In the genomic region with DNA sequence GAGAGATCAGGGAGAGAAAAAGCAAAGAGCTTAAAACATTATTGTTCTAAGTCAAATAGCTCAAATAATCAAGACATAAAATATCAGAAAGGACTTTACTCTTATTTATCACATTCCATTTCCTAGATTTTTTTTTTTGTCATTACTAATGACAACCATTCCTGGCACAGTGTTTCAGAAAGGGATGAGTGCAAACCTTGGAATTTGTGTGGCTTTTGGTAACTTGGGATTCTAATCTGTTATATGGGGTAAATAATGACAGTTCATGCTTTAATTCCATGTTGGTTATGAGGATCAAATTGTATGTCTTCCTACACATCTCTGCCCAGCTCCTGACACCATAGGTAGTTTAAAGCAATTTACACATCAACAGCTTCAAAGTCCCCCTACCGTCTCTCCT, we compare ENCODE assay signal across 20 cellular contexts.
DNase-seq lines count a peak whose midpoint lies in the region; ATAC-seq lines count a peak whose summit lies in the region.
"Had no signal": no experiment of that assay in that cellular context is flagged by ENCODE, and none has a peak within 500 bp of the region (broad histone marks: within the 10 kb centered on the region; RNA-seq: fewer than 3 reads in every experiment).

No MANE protein-coding gene starts in this region.

- H3K36me3 Mint-ChIP-seq in activated CD4-positive, alpha-beta T cell treated with anti-CD3 and anti-CD28 coated beads, Interleukin-2, amount 10 ng/mL, durations not matched to agents 7 days and 5 days (ENCODE audit: low read depth), result no peaks in the 10 kb centered on the region
- H3K36me3 Mint-ChIP-seq: CD4-positive, CD25-positive, alpha-beta regulatory T cell had no signal

- DNase-seq in GM03348 (ENCODE audit: low spot score) (peak; percentile 52), M059J (ENCODE audit: low read depth) (peak; percentile 24), fibroblast of peridontal ligament (ENCODE audit: extremely low read depth) (peak; percentile 40), UCSD-AML1 (lab: John Stamatoyannopoulos, UW; ENCODE audit: unreplicated experiment) (no peak), putamen (ENCODE audit: low spot score) (no peak)
- no peak for DNase-seq in activated CD4-positive, alpha-beta T cell treated with anti-CD3 and anti-CD28 coated beads, Interleukin-2, amount 10 ng/mL, durations not matched to agents 7 days and 5 days
- DNase-seq: ACHN; BE2C; CD4-positive, CD25-positive, alpha-beta regulatory T cell; COR-L47; DMS 273 treated with DMSO at 0.1 percent for 48 hours; DND-41; GF-D8; MM.1S; NCI-H1092 treated with DMSO at 0.1 percent for 48 hours; NCI-H2081; NK-92 treated with Interleukin-12 subunit alpha and Interleukin-12 subunit beta, amount 100 ng/mL, for 24 hours; SW 1271 had no signal

- H3K27me3 Mint-ChIP-seq in activated CD4-positive, alpha-beta T cell treated with anti-CD3 and anti-CD28 coated beads, Interleukin-2, amount 10 ng/mL, durations not matched to agents 7 days and 5 days, result no peaks in the 10 kb centered on the region
- H3K27me3 Mint-ChIP-seq: CD4-positive, CD25-positive, alpha-beta regulatory T cell had no signal

- no peaks in the 10 kb centered on the region for H3K4me1 Mint-ChIP-seq in activated CD4-positive, alpha-beta T cell treated with anti-CD3 and anti-CD28 coated beads, Interleukin-2, amount 10 ng/mL, durations not matched to agents 7 days and 5 days
- H3K4me1 Mint-ChIP-seq: CD4-positive, CD25-positive, alpha-beta regulatory T cell had no signal

- no peak overlapping the region for H3K4me3 Mint-ChIP-seq in activated CD4-positive, alpha-beta T cell treated with anti-CD3 and anti-CD28 coated beads, Interleukin-2, amount 10 ng/mL, durations not matched to agents 7 days and 5 days

- POLR2A ChIA-PET in activated CD4-positive, alpha-beta T cell treated with anti-CD3 and anti-CD28 coated beads, Interleukin-2, amount 10 ng/mL, durations not matched to agents 7 days and 5 days (lab: Charles Lee), result no interaction called here

- ATAC-seq in HG02759 (IDR thresholded peaks at IDR 0.05; ENCODE audit: unreplicated experiment), result no peak
- ATAC-seq: Right ventricle myocardium inferior had no signal

- CTCF ChIA-PET in activated CD4-positive, alpha-beta T cell treated with anti-CD3 and anti-CD28 coated beads, Interleukin-2, amount 10 ng/mL, durations not matched to agents 7 days and 5 days (lab: Charles Lee), result no interaction called here

- H3K9me3 Mint-ChIP-seq in activated CD4-positive, alpha-beta T cell treated with anti-CD3 and anti-CD28 coated beads, Interleukin-2, amount 10 ng/mL, durations not matched to agents 7 days and 5 days, result peaks cover 3% of the 10 kb centered on the region

- H3K27ac Mint-ChIP-seq in activated CD4-positive, alpha-beta T cell treated with anti-CD3 and anti-CD28 coated beads, Interleukin-2, amount 10 ng/mL, durations not matched to agents 7 days and 5 days, result no peak overlapping the region
- H3K27ac Mint-ChIP-seq: CD4-positive, CD25-positive, alpha-beta regulatory T cell had no signal

Comparison
In these comparisons a context has a peak if more than half of its experiments do, and no peak if none do; other contexts are left out.
1. DNase-seq: peak in GM03348 (single experiment), M059J (single experiment) and fibroblast of peridontal ligament (single experiment); none in UCSD-AML1 (single experiment), putamen (single experiment) and activated CD4-positive, alpha-beta T cell treated with anti-CD3 and anti-CD28 coated beads, Interleukin-2, amount 10 ng/mL, durations not matched to agents 7 days and 5 days (single experiment).